Comparison of ENCODE assay signal across 9 cellular contexts in the genomic region with DNA sequence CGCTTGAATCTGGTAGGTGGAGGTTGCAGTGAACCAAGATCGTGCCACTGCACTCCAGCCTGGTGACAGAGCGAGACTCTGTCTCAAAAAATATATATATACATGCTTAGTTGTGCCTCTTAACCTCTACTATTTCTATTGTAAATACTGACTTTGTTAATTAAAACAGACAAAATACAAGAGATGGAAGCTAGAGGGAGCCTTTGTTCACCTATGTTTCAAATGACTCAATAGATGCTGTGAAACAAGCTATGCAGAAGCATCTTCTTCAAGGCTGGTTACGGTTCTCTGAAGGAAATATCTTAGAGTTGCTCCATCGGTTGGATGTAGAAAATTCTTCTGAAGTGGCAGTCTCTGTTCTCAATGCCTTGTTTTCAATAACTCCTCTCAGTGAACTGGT. TPM values are rescaled to one million over a fixed set of nuclear protein-coding genes. Genes with fewer than 3 reads are reported as not detected.
DNase-seq lines count a peak whose midpoint lies in the region; ATAC-seq and TF ChIP-seq lines count a peak whose summit lies in the region.
"Had no signal": no experiment of that assay in that cellular context is flagged by ENCODE, and none has a peak within 500 bp of the region (broad histone marks: within the 10 kb centered on the region; RNA-seq: fewer than 3 reads in every experiment).

No MANE protein-coding gene starts in this region.

- no peak for TF ChIP-seq POLR2A in IMR-90 (IDR thresholded peaks at IDR 0.05; ENCODE audit: low read depth, low read length)

- H4K91ac ChIP-seq in IMR-90 (ENCODE audit: insufficient read depth, low read depth, low read length) = no peak overlapping the region

- no CpG with 5 or more reads among the region's 5 CpGs for WGBS in IMR-90 (ENCODE audit: extremely low coverage in 2 of 2, insufficient read length in 1 of 2), 2 experiments

- BruUV-seq in IMR-90 (replicated peaks; lab: Mats Ljungman, UMichigan) = no TSS peak

- H3K4me2 ChIP-seq in IMR-90 (ENCODE audit: low read depth, low read length) = peak overlapping the region; percentile 70; the same call in 1 of the 2 replicates
- peak overlapping the region; percentile 63 for H3K4me2 ChIP-seq in fibroblast of lung (ENCODE audit: extremely low read depth, insufficient read depth, low read length)

- H3K14ac ChIP-seq in IMR-90 (replicated peaks; ENCODE audit: low read depth, low read length) = no peak overlapping the region

- no peak overlapping the region for H3K27ac ChIP-seq in IMR-90 (ENCODE audit: insufficient read depth, low read length)
- H3K27ac ChIP-seq in fibroblast of lung (ENCODE audit: insufficient read depth, low read length) = no peak overlapping the region
- H3K27ac ChIP-seq: epithelial cell of prostate had no signal

- no peak overlapping the region for H3K18ac ChIP-seq in IMR-90 (ENCODE audit: low read depth, low read length)

- H3K9me3 Mint-ChIP-seq in activated CD4-positive, alpha-beta T cell treated with anti-CD3 and anti-CD28 coated beads, Interleukin-2, amount 10 ng/mL, durations not matched to agents 24 days and 14 days = no peaks in the 10 kb centered on the region

- H3K27me3 Mint-ChIP-seq in activated CD4-positive, alpha-beta T cell treated with anti-CD3 and anti-CD28 coated beads, Interleukin-2, amount 10 ng/mL, durations not matched to agents 24 days and 14 days = no peaks in the 10 kb centered on the region

- TF ChIP-seq RAD21 in IMR-90 (IDR thresholded peaks at IDR 0.05; ENCODE audit: low read length) = peak; percentile 70

- peak; percentile 70 for DNase-seq in activated CD4-positive, alpha-beta T cell treated with anti-CD3 and anti-CD28 coated beads, Interleukin-2, amount 10 ng/mL, durations not matched to agents 24 days and 14 days
- no peak for DNase-seq in activated CD4-positive, alpha-beta T cell treated with anti-CD3 and anti-CD28 coated beads, Interleukin-2, amount 50 U/mL, for 4 hours
- DNase-seq in IMR-90 (peak; percentile 78), SW480 (ENCODE audit: low spot score) (peak; percentile 42), fibroblast of lung (ENCODE audit: low read depth in 2 of 2) (peak; percentile 69 to 87), pons (ENCODE audit: low spot score) (peak; percentile 84), KG1 (lab: John Stamatoyannopoulos, UW) (no peak)

- intact Hi-C loops in activated CD4-positive, alpha-beta T cell treated with anti-CD3 and anti-CD28 coated beads, Interleukin-2, amount 10 ng/mL, durations not matched to agents 24 days and 14 days (cut with micrococcal nuclease) = loop anchor here (1.0 to 10.0 kb wide), 4 partner anchors 14 to 776 kb away; no protein-coding TSS in a partner anchor
- intact Hi-C loops in IMR-90 (cut with micrococcal nuclease) = loop anchor here (2.0 to 10.0 kb wide), 4 partner anchors 118 to 776 kb away; a partner anchor contains a TSS

- no peak overlapping the region for H2AK9ac ChIP-seq in IMR-90 (replicated peaks; ENCODE audit: low read depth, low read length, poor library complexity)

- TF ChIP-seq CTCF in IMR-90 (conservative IDR thresholded peaks at IDR 0.05; ENCODE audit: low read depth, low read length) (peak; percentile 70), fibroblast of lung (conservative IDR thresholded peaks at IDR 0.05 in 1 of 2, IDR thresholded peaks at IDR 0.05 in 1 of 2; ENCODE audit: low read depth in 1 of 2, low read length in 2 of 2) (peak; percentile 53 to 59)

- peak overlapping the region; percentile 62 for H3K27ac Mint-ChIP-seq in activated CD4-positive, alpha-beta T cell treated with anti-CD3 and anti-CD28 coated beads, Interleukin-2, amount 10 ng/mL, durations not matched to agents 24 days and 14 days

- H3K9me3 ChIP-seq in IMR-90 (ENCODE audit: control insufficient read depth, insufficient read depth, low read length) (no peaks in the 10 kb centered on the region), fibroblast of lung (ENCODE audit: control insufficient read depth, insufficient read depth, low read depth, low read length) (no peaks in the 10 kb centered on the region)

- CTCF ChIA-PET in IMR-90 (lab: Yijun Ruan, JAX) = interaction anchor here (0.5 to 1.0 kb wide), 7 partner anchors 15 to 776 kb away, joined by 3 to 4 read pairs (median 3); no protein-coding TSS in a partner anchor

- no peaks in the 10 kb centered on the region for H3K36me3 ChIP-seq in IMR-90 (ENCODE audit: control insufficient read depth, insufficient read depth, low read length)
- H3K36me3 ChIP-seq in fibroblast of lung (ENCODE audit: control insufficient read depth, insufficient read depth, low read length) = no peaks in the 10 kb centered on the region

- H2AK5ac ChIP-seq in IMR-90 (ENCODE audit: low read depth, low read length) = no peak overlapping the region

- ATAC-seq in GM21528 (IDR thresholded peaks at IDR 0.05; ENCODE audit: low FRiP score, unreplicated experiment) (peak; percentile 64), IMR-90 (ENCODE audit: low read depth) (peak; percentile 89)

- H4K5ac ChIP-seq in IMR-90 (ENCODE audit: low read depth, low read length) = no peak overlapping the region

- H4K8ac ChIP-seq in IMR-90 (ENCODE audit: low read depth in 2 of 2, low read length in 2 of 2) = no peak overlapping the region

- H3K9me1 ChIP-seq in IMR-90 (ENCODE audit: insufficient read depth, low read length) = no peaks in the 10 kb centered on the region

- peaks cover 43% of the 10 kb centered on the region for H3K36me3 Mint-ChIP-seq in activated CD4-positive, alpha-beta T cell treated with anti-CD3 and anti-CD28 coated beads, Interleukin-2, amount 10 ng/mL, durations not matched to agents 24 days and 14 days (ENCODE audit: low read depth)

- peaks cover 62% of the 10 kb centered on the region for H3K79me2 ChIP-seq in fibroblast of lung (ENCODE audit: control insufficient read depth, insufficient read depth, low read length)

- H3K4me3 ChIP-seq in IMR-90 (ENCODE audit: insufficient read depth, low read depth, low read length) (no peak overlapping the region), fibroblast of lung (replicated peaks in 1 of 4; ENCODE audit: control extremely low read depth in 1 of 4, insufficient read depth in 1 of 4, low read depth in 3 of 4, low read length in 4 of 4) (peak overlapping the region in 1 of 4 experiments; percentile 32)

- POLR2A ChIA-PET in IMR-90 (lab: Charles Lee; ENCODE audit: unreplicated experiment) = no interaction called here

- in situ Hi-C loops in IMR-90 (cut with MboI; ENCODE audit: low sequenced_read_pairs) = loop anchor here (5.0 to 25.0 kb wide), 3 partner anchors 205 to 778 kb away; a partner anchor contains a TSS

- H3K23ac ChIP-seq in IMR-90 (ENCODE audit: low read depth, low read length) = no peak overlapping the region

- no peak overlapping the region for H2BK120ac ChIP-seq in IMR-90 (ENCODE audit: low read depth, low read length)

- H3K4me1 ChIP-seq in IMR-90 (ENCODE audit: control insufficient read depth, insufficient read depth, low read length) = no peaks in the 10 kb centered on the region
- peaks cover 2% of the 10 kb centered on the region for H3K4me1 ChIP-seq in fibroblast of lung (ENCODE audit: control insufficient read depth, extremely low read depth, insufficient read depth, low read length)

- no peak overlapping the region for H2AFZ ChIP-seq in IMR-90 (replicated peaks; ENCODE audit: low read length, poor library complexity)
- H2AFZ ChIP-seq in fibroblast of lung (ENCODE audit: low read length) = peak overlapping the region; percentile 54

- H3K4ac ChIP-seq in IMR-90 (ENCODE audit: low read depth, low read length) = no peak overlapping the region

- H4K20me1 ChIP-seq in IMR-90 (ENCODE audit: insufficient read depth, low read length) = no peaks in the 10 kb centered on the region
- H4K20me1 ChIP-seq in fibroblast of lung (ENCODE audit: control insufficient read depth, extremely low read depth, insufficient read depth, low read length) = no peaks in the 10 kb centered on the region

- peaks cover 5 to 20% of the 10 kb centered on the region in 2 experiments; a peak in 3 of 4 replicates for H3K79me1 ChIP-seq in IMR-90 (ENCODE audit: low read depth in 1 of 2, low read length in 2 of 2)

- no peaks in the 10 kb centered on the region for H3K27me3 ChIP-seq in IMR-90 (ENCODE audit: control insufficient read depth, insufficient read depth, low read length)
- H3K27me3 ChIP-seq in fibroblast of lung (ENCODE audit: control insufficient read depth, insufficient read depth, low read length) = no peaks in the 10 kb centered on the region

- no peak overlapping the region for H2BK5ac ChIP-seq in IMR-90 (ENCODE audit: low read depth, low read length, poor library complexity, severe bottlenecking)

- H3K9ac ChIP-seq in IMR-90 (ENCODE audit: low read depth, low read length) (no peak overlapping the region), fibroblast of lung (ENCODE audit: insufficient read depth, low read length) (no peak overlapping the region)

- H3K56ac ChIP-seq in IMR-90 (ENCODE audit: extremely low read depth, insufficient read depth, low read length) = no peak overlapping the region

- no peak overlapping the region for H2BK15ac ChIP-seq in IMR-90 (ENCODE audit: low read depth, low read length)

- dilution Hi-C loops in IMR-90 (cut with HindIII; ENCODE audit: low sequenced_read_pairs, unreplicated experiment) = no loop called here

- peak overlapping the region; percentile 73 for H3K4me3 Mint-ChIP-seq in activated CD4-positive, alpha-beta T cell treated with anti-CD3 and anti-CD28 coated beads, Interleukin-2, amount 10 ng/mL, durations not matched to agents 24 days and 14 days

- H2BK20ac ChIP-seq in IMR-90 (ENCODE audit: low read depth, low read length) = no peak overlapping the region

- peaks cover 46% of the 10 kb centered on the region for H3K4me1 Mint-ChIP-seq in activated CD4-positive, alpha-beta T cell treated with anti-CD3 and anti-CD28 coated beads, Interleukin-2, amount 10 ng/mL, durations not matched to agents 24 days and 14 days

RNA-seq across cellular contexts. Expression of a gene that starts 6.2 kb away (rescaled TPM):
- 46.3 and 53.4 TPM in 2 replicates for total RNA-seq in activated CD4-positive, alpha-beta T cell treated with anti-CD3 and anti-CD28 coated beads, Interleukin-2, amount 10 ng/mL, durations not matched to agents 24 days and 14 days
- 26.7 and 41.7 TPM in 2 replicates for total RNA-seq in IMR-90 (2012; rRNA removed)
- 9.1 and 10.9 TPM in 2 replicates for polyA plus RNA-seq in IMR-90 (2012; rRNA removed)
- 1.1 and 2.8 TPM in 2 replicates for polyA plus RNA-seq in IMR-90 (2012; cell fraction: cytosol; rRNA removed)
- 0.86 and 6.0 TPM in 2 replicates for polyA plus RNA-seq in IMR-90 (2012; cell fraction: nucleus; rRNA removed; ENCODE audit: low replicate concordance)
- total RNA-seq in fibroblast of lung = 3.9 and 10.1 TPM in 2 replicates
- polyA plus RNA-seq in fibroblast of lung = 8.0 and 24.1 TPM in 2 replicates
- 6.9 and 21.2 TPM in 2 replicates for polyA plus RNA-seq in fibroblast of lung (2012)
- polyA minus RNA-seq in fibroblast of lung (ENCODE audit: low replicate concordance) = 2.4 and 5.3 TPM in 2 replicates

RNA-seq across cellular contexts. Expression of a gene that starts 6.5 kb away (rescaled TPM):
- 47.1 and 51.4 TPM in 2 replicates for total RNA-seq in activated CD4-positive, alpha-beta T cell treated with anti-CD3 and anti-CD28 coated beads, Interleukin-2, amount 10 ng/mL, durations not matched to agents 24 days and 14 days
- total RNA-seq in IMR-90 (2012; rRNA removed) = 23.6 and 31.5 TPM in 2 replicates
- 15.0 and 15.1 TPM in 2 replicates for polyA plus RNA-seq in IMR-90 (2012; rRNA removed)
- polyA plus RNA-seq in IMR-90 (2012; cell fraction: cytosol; rRNA removed) = 8.7 and 13.0 TPM in 2 replicates
- 12.6 and 33.6 TPM in 2 replicates for polyA plus RNA-seq in IMR-90 (2012; cell fraction: nucleus; rRNA removed; ENCODE audit: low replicate concordance)
- total RNA-seq in fibroblast of lung = 19.0 and 20.0 TPM in 2 replicates
- polyA plus RNA-seq in fibroblast of lung = 19.6 and 25.4 TPM in 2 replicates
- polyA plus RNA-seq in fibroblast of lung (2012) = 9.3 and 17.2 TPM in 2 replicates
- polyA minus RNA-seq in fibroblast of lung (ENCODE audit: low replicate concordance) = 5.2 and 13.0 TPM in 2 replicates

RNA-seq across cellular contexts. Expression of a gene that starts 35.6 kb away (rescaled TPM):
- not detected in 2 replicates for total RNA-seq in activated CD4-positive, alpha-beta T cell treated with anti-CD3 and anti-CD28 coated beads, Interleukin-2, amount 10 ng/mL, durations not matched to agents 24 days and 14 days
- total RNA-seq in IMR-90 (2012; rRNA removed) (0.18 and 0.28 TPM in 2 replicates), fibroblast of lung (under 0.01 TPM in 1 of 2 replicates, not detected in the other)
- polyA plus RNA-seq in IMR-90 (2012; rRNA removed) (0.07 and 0.13 TPM in 2 replicates), fibroblast of lung (not detected in 2 replicates)
- 0.07 and 0.08 TPM in 2 replicates for polyA plus RNA-seq in IMR-90 (2012; cell fraction: cytosol; rRNA removed)
- 0.03 and 0.06 TPM in 2 replicates for polyA plus RNA-seq in IMR-90 (2012; cell fraction: nucleus; rRNA removed; ENCODE audit: low replicate concordance)
- polyA plus RNA-seq in fibroblast of lung (2012) = not detected in 2 replicates
- not detected in 2 replicates for polyA minus RNA-seq in fibroblast of lung (ENCODE audit: low replicate concordance)

Comparison
In these comparisons a context has a peak if more than half of its experiments do, and no peak if none do; other contexts are left out.
1. DNase-seq: peak in activated CD4-positive, alpha-beta T cell treated with anti-CD3 and anti-CD28 coated beads, Interleukin-2, amount 10 ng/mL, durations not matched to agents 24 days and 14 days (single experiment), IMR-90 (single experiment), SW480 (single experiment), fibroblast of lung (2 of 2) and pons (single experiment); none in activated CD4-positive, alpha-beta T cell treated with anti-CD3 and anti-CD28 coated beads, Interleukin-2, amount 50 U/mL, for 4 hours (0 of 2) and KG1 (single experiment).